ENCODE assay signal across 15 cellular contexts in the genomic region with DNA sequence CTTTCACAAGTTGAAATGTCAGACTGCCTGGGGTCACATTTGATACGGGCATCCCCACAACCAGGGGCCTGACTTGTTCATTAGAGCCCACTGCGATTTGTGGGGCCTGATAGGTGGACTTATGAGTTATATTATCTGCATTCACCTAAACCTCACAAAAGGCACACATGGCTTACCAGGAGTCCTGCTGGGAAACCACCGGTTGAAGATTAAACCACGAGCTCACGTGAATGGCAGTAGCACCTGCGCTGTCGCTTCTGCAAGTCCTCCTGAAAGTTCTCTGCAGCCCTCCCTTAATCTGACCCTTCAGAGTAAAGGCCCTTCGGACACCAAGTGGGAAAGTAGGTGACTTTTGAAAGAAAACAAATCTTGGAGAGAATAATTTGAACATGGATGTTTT.
A peak's percentile ranks its signal among the peaks of the same experiment; 100 is the strongest.
DNase-seq lines count a peak whose midpoint lies in the region; ATAC-seq and TF ChIP-seq lines count a peak whose summit lies in the region.
"Had no signal": no experiment of that assay in that cellular context is flagged by ENCODE, and none has a peak within 500 bp of the region (broad histone marks: within the 10 kb centered on the region; RNA-seq: fewer than 3 reads in every experiment).

No MANE protein-coding gene starts in this region.

- intact Hi-C loops in transverse colon (cut with DNase I; ENCODE audit: low total_unique reads) = no loop called here

- TF ChIP-seq CTCF in transverse colon (IDR thresholded peaks at IDR 0.05) = no peak
- no peak for TF ChIP-seq CTCF in hepatocyte (IDR thresholded peaks at IDR 0.05; ENCODE audit: poor library complexity)

- H3K27me3 ChIP-seq in transverse colon (no peaks in the 10 kb centered on the region), hepatocyte (no peaks in the 10 kb centered on the region)
- H3K27me3 ChIP-seq: upper lobe of left lung had no signal

- no peaks in the 10 kb centered on the region for H3K36me3 ChIP-seq in transverse colon
- H3K36me3 ChIP-seq in hepatocyte (replicated peaks; ENCODE audit: insufficient read depth, low read depth) = no peaks in the 10 kb centered on the region
- H3K36me3 ChIP-seq: upper lobe of left lung had no signal

- H3K9me2 ChIP-seq in hepatocyte (replicated peaks; ENCODE audit: insufficient read depth) = no peaks in the 10 kb centered on the region

- no peak for TF ChIP-seq POLR2A in transverse colon (IDR thresholded peaks at IDR 0.05)

- H3K4me2 ChIP-seq in hepatocyte = no peak overlapping the region

- in situ Hi-C loops in transverse colon (cut with MboI; ENCODE audit: low pct_ligation_motif_present in 1 of 4, low pct_unique_long_range_greater_than_20kb in 1 of 4, low sequenced_read_pairs in 3 of 4) = no loop called here

- ATAC-seq in GM18873 (IDR thresholded peaks at IDR 0.05; ENCODE audit: low FRiP score, unreplicated experiment) (peak; percentile 92), GM21576 (IDR thresholded peaks at IDR 0.05; ENCODE audit: unreplicated experiment) (peak; percentile 88), HG03159 (IDR thresholded peaks at IDR 0.05; ENCODE audit: unreplicated experiment) (peak; percentile 97)
- ATAC-seq: activated CD4-positive, alpha-beta T cell treated with anti-CD3 and anti-CD28 coated beads for 36 hours; Right ventricle myocardium inferior had no signal

- TF ChIP-seq EP300 in transverse colon (IDR thresholded peaks at IDR 0.05; ENCODE audit: low read depth) = no peak

- H3K79me2 ChIP-seq in hepatocyte = no peaks in the 10 kb centered on the region

- WGBS in transverse colon (ENCODE audit: low coverage in 1 of 2), 2 donors = 80 to 90% methylated on average over 6 to 8 of the region's 8 CpGs
- 84% methylated on average over 8 of the region's 8 CpGs for WGBS in hepatocyte (ENCODE audit: low lambda C conversion rate, missing lambda C conversion rate)

- DNase-seq in left kidney (ENCODE audit: low read depth, low spot score) = peak; percentile 27
- no peak for DNase-seq in transverse colon
- no peak for DNase-seq in NCI-H2081 treated with DMSO at 0.1 percent for 48 hours (lab: John Stamatoyannopoulos, UW)
- DNase-seq in hepatocyte (ENCODE audit: low spot score) = no peak
- no peak for DNase-seq in NCI-H2196 treated with DMSO at 0.1 percent for 48 hours (lab: John Stamatoyannopoulos, UW; ENCODE audit: unreplicated experiment)
- DNase-seq: activated CD4-positive, alpha-beta T cell treated with anti-CD3 and anti-CD28 coated beads for 36 hours; activated naive CD4-positive, alpha-beta T cell treated with anti-CD3 and anti-CD28 coated beads for 36 hours; mesenchymal stem cell; retina; upper lobe of left lung had no signal

- no peak overlapping the region for H2AFZ ChIP-seq in hepatocyte

- no peaks in the 10 kb centered on the region for H4K20me1 ChIP-seq in hepatocyte (ENCODE audit: insufficient read depth, poor library complexity, severe bottlenecking)

- H3K27ac ChIP-seq in transverse colon (no peak overlapping the region), hepatocyte (no peak overlapping the region)
- H3K27ac ChIP-seq: coronary artery, upper lobe of left lung had no signal

- no peak overlapping the region for H3K4me3 ChIP-seq in transverse colon
- no peak overlapping the region for H3K4me3 ChIP-seq in hepatocyte
- H3K4me3 ChIP-seq: coronary artery, upper lobe of left lung had no signal

- H3K4me1 ChIP-seq in transverse colon (no peaks in the 10 kb centered on the region), hepatocyte (ENCODE audit: insufficient read depth) (no peaks in the 10 kb centered on the region)
- H3K4me1 ChIP-seq: upper lobe of left lung had no signal

- H3K9me3 ChIP-seq in transverse colon (no peaks in the 10 kb centered on the region), hepatocyte (ENCODE audit: low read depth) (no peaks in the 10 kb centered on the region)
- H3K9me3 ChIP-seq: upper lobe of left lung had no signal
